ENCODE assay signal across 1 cellular context in the genomic region with DNA sequence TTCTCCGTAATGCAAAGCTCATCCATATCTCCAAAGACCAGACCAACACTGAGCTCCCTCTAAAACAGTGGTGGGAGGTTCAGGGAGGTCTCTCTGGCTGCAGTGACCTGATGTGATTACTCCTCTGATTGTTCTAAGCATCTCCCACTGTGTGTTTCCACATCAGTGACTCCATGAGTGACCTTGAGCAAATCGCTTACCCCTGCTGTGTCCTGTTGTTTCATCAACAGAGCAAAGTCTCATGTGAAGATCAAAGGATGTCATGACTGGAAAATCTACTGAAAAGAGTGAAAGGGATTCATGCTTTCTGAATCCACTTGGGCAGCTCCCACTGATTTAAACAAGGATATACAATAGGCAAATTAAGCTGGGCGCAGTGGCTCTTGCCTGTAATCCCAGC.
TF ChIP-seq lines count a peak whose summit lies in the region.

No MANE protein-coding gene starts in this region.

TF ChIP-seq in HepG2, 621 proteins besides CTCF, POLR2A, EP300 and RAD21 (continued from another document):
- TF ChIP-seq ZBTB21 (CRISPR knock-in tag; IDR thresholded peaks at IDR 0.05) (no peak), ZNF616 (CRISPR knock-in tag; IDR thresholded peaks at IDR 0.05; ENCODE audit: low read depth) (no peak), ZNF879 (CRISPR knock-in tag; IDR thresholded peaks at IDR 0.05) (no peak), EZH2 (conservative IDR thresholded peaks at IDR 0.05; ENCODE audit: low read depth, low read length) (no peak), YEATS4 (CRISPR knock-in tag; IDR thresholded peaks at IDR 0.05; ENCODE audit: borderline replicate concordance) (no peak), ZNF331 (CRISPR knock-in tag; IDR thresholded peaks at IDR 0.05) (peak; percentile 78; the same call in 1 of the 2 replicates), SNAPC2 (CRISPR knock-in tag; IDR thresholded peaks at IDR 0.05) (no peak), ZNF614 (CRISPR knock-in tag; IDR thresholded peaks at IDR 0.05; ENCODE audit: borderline replicate concordance) (peak; percentile 60; the same call in 1 of the 2 replicates), LBX2 (CRISPR knock-in tag; IDR thresholded peaks at IDR 0.05; ENCODE audit: borderline replicate concordance) (no peak), ZNF260 (CRISPR knock-in tag; IDR thresholded peaks at IDR 0.05; ENCODE audit: borderline replicate concordance, low read depth) (no peak), MYNN (CRISPR knock-in tag; IDR thresholded peaks at IDR 0.05; ENCODE audit: low read depth) (no peak)
TF ChIP-seq in HepG2: peak in this region for 113.
